20 cellular contexts compared by ENCODE assay signal in the genomic region with DNA sequence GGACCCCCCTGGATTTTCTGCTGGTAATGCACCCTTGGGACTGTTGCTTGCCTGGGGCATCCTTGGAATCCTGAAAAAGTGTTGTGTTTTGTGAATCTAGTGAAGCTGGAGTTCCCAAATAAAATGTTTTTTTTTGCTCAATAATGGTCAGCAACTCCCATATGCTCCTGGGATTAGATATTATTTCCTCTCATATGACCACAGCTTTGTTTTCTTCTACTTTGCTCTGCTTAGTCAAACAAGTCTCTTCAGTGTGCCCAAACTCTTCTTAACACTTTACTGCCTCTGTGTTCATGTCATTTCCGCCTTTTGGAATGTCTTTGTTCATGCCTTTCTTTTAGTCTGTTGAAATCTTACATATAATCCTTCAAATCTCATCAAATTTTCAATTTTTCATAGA.
"Had no signal": no experiment of that assay in that cellular context is flagged by ENCODE, and none has a peak within 500 bp of the region (broad histone marks: within the 10 kb centered on the region; RNA-seq: fewer than 3 reads in every experiment).

No MANE protein-coding gene starts in this region.

- H3K4me1 Mint-ChIP-seq: natural killer cell; stimulated activated naive CD8-positive, alpha-beta T cell treated with anti-CD3 and anti-CD28 coated beads, Interleukin-15, amount 100 ng/mL, for 72 hours had no signal

- H3K4me3 ChIP-seq: coronary artery, mucosa of descending colon, sigmoid colon, skin epidermis, testis, tibial nerve had no signal

- DNase-seq: effector CD4-positive, alpha-beta T cell; endodermal cell; erythroblast; head of caudate nucleus; hippocampal formation; left colon; mammary epithelial cell; mucosa of descending colon; natural killer cell; posterior cingulate gyrus; sigmoid colon; stimulated activated CD4-positive, alpha-beta T cell treated with anti-CD3 and anti-CD28 coated beads, Interleukin-2, amount 100 ng/mL, for 24 hours; stimulated activated CD4-positive, alpha-beta T cell treated with anti-CD3 and anti-CD28 coated beads, Interleukin-4, amount 100 ng/mL, for 4 hours; stimulated activated naive B cell treated with anti-CD40 and anti-IgM and Interleukin-4, amounts not matched to agents 10 μg/mL and 1 μg/mL and 100 μg/mL, for 72 hours; stimulated activated naive CD8-positive, alpha-beta T cell treated with anti-CD3 and anti-CD28 coated beads, Interleukin-15, amount 100 ng/mL, for 72 hours; testis had no signal

- H3K27ac ChIP-seq: coronary artery, neutrophil, sigmoid colon, skin epidermis, testis had no signal

- H3K9me3 Mint-ChIP-seq: endodermal cell; natural killer cell; stimulated activated naive B cell treated with anti-CD40 and anti-IgM and Interleukin-4, amounts not matched to agents 10 μg/mL and 1 μg/mL and 100 μg/mL, for 72 hours; stimulated activated naive CD8-positive, alpha-beta T cell treated with anti-CD3 and anti-CD28 coated beads, Interleukin-15, amount 100 ng/mL, for 72 hours had no signal

- ATAC-seq: left colon; mucosa of descending colon; natural killer cell; stimulated activated naive B cell treated with anti-CD40 and anti-IgM and Interleukin-4, amounts not matched to agents 10 μg/mL and 1 μg/mL and 100 μg/mL, for 72 hours; stimulated activated naive CD8-positive, alpha-beta T cell treated with anti-CD3 and anti-CD28 coated beads, Interleukin-15, amount 100 ng/mL, for 72 hours had no signal

- H3K4me1 ChIP-seq: sigmoid colon, testis had no signal

- H3K36me3 Mint-ChIP-seq: natural killer cell; stimulated activated naive B cell treated with anti-CD40 and anti-IgM and Interleukin-4, amounts not matched to agents 10 μg/mL and 1 μg/mL and 100 μg/mL, for 72 hours had no signal

- H3K4me3 Mint-ChIP-seq: endodermal cell; natural killer cell; stimulated activated naive B cell treated with anti-CD40 and anti-IgM and Interleukin-4, amounts not matched to agents 10 μg/mL and 1 μg/mL and 100 μg/mL, for 72 hours; stimulated activated naive CD8-positive, alpha-beta T cell treated with anti-CD3 and anti-CD28 coated beads, Interleukin-15, amount 100 ng/mL, for 72 hours had no signal

- H3K9me3 ChIP-seq: mucosa of descending colon, neutrophil, sigmoid colon, testis, tibial nerve had no signal

- H3K36me3 ChIP-seq: neutrophil, sigmoid colon, tibial nerve had no signal

- H3K27me3 ChIP-seq: neutrophil, sigmoid colon, testis, tibial nerve had no signal

- H3K27ac Mint-ChIP-seq: endodermal cell; natural killer cell; stimulated activated naive B cell treated with anti-CD40 and anti-IgM and Interleukin-4, amounts not matched to agents 10 μg/mL and 1 μg/mL and 100 μg/mL, for 72 hours; stimulated activated naive CD8-positive, alpha-beta T cell treated with anti-CD3 and anti-CD28 coated beads, Interleukin-15, amount 100 ng/mL, for 72 hours had no signal
